In genomic region chr12:125340791-125341190, GRCh38 we compare ENCODE assay signal across 10 cellular contexts.
A peak's percentile ranks its signal among the peaks of the same experiment; 100 is the strongest.
DNase-seq lines count a peak whose midpoint lies in the region; ATAC-seq lines count a peak whose summit lies in the region.
"Had no signal": no experiment of that assay in that cellular context is flagged by ENCODE, and none has a peak within 500 bp of the region (broad histone marks: within the 10 kb centered on the region; RNA-seq: fewer than 3 reads in every experiment).

No MANE protein-coding gene starts in this region.

- DNase-seq in HT-29 (ENCODE audit: low spot score) (peak; percentile 56), left ventricle myocardium superior (no peak), superior temporal gyrus (ENCODE audit: extremely low spot score) (peak; percentile 85), MV-4-11 (lab: John Stamatoyannopoulos, UW) (no peak), SW 1271 (lab: John Stamatoyannopoulos, UW) (no peak)
- DNase-seq: esophagus squamous epithelium; stimulated activated naive CD8-positive, alpha-beta T cell treated with anti-CD3 and anti-CD28 coated beads, Interleukin-15, Interleukin-2, amounts not matched to agents 100 U/mL and 50 U/mL, for 24 hours had no signal

- intact Hi-C loops in left ventricle myocardium superior (cut with micrococcal nuclease) = no loop called here

- ATAC-seq in left ventricle myocardium superior (peak; percentile 90), GM21367 (IDR thresholded peaks at IDR 0.05; ENCODE audit: unreplicated experiment) (no peak)
- ATAC-seq: stimulated activated naive CD8-positive, alpha-beta T cell treated with anti-CD3 and anti-CD28 coated beads, Interleukin-15, Interleukin-2, amounts not matched to agents 100 U/mL and 50 U/mL, for 24 hours had no signal

- peak overlapping the region; percentile 47 for H3K27ac ChIP-seq in angular gyrus (ENCODE audit: low read depth, low read length)
- H3K27ac ChIP-seq: esophagus squamous epithelium, prostate gland had no signal

Comparison
In these comparisons a context has a peak if more than half of its experiments do, and no peak if none do; other contexts are left out.
1. DNase-seq: peak in HT-29 (single experiment) and superior temporal gyrus (single experiment); none in left ventricle myocardium superior (single experiment), MV-4-11 (single experiment) and SW 1271 (0 of 2).